10 cellular contexts compared by ENCODE assay signal in the genomic region with DNA sequence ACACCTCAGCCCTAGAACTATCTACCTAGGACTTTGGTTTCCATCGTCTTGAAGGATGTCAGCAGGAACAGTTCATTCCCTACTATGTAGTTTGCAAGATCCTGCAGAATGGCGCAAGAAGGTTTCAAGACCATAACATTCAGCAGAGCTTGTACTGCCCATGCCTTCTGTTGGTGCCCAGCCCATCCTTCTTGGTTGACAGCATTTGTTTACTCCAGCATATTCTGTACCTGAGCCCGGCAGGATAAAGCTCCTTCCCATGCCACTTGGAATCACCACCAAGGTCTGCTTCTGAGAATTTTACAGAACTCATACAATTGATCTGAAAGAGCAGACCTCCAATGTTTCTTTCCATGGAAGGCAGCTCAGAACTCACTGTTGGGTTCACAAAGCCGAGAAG.
DNase-seq lines count a peak whose midpoint lies in the region; FAIRE-seq and TF ChIP-seq lines count a peak whose summit lies in the region.
"Had no signal": no experiment of that assay in that cellular context is flagged by ENCODE, and none has a peak within 500 bp of the region (broad histone marks: within the 10 kb centered on the region; RNA-seq: fewer than 3 reads in every experiment).

No MANE protein-coding gene starts in this region.

- peak overlapping the region; percentile 86 for H3K4me3 Mint-ChIP-seq in activated CD4-positive, alpha-beta T cell treated with anti-CD3 and anti-CD28 coated beads, Interleukin-2, amount 10 ng/mL, durations not matched to agents 7 days and 5 days

- no peak for FAIRE-seq in GM12891 (lab: Jason Lieb, UNC)

- no peak for TF ChIP-seq POLR2A in spleen (IDR thresholded peaks at IDR 0.05)
- TF ChIP-seq POLR2A in GM12891 (IDR thresholded peaks at IDR 0.05; ENCODE audit: low read depth, low read length): no peak

- peaks cover 6% of the 10 kb centered on the region for H3K9me3 Mint-ChIP-seq in activated CD4-positive, alpha-beta T cell treated with anti-CD3 and anti-CD28 coated beads, Interleukin-2, amount 10 ng/mL, durations not matched to agents 7 days and 5 days

- no peaks in the 10 kb centered on the region for H3K27me3 Mint-ChIP-seq in activated CD4-positive, alpha-beta T cell treated with anti-CD3 and anti-CD28 coated beads, Interleukin-2, amount 10 ng/mL, durations not matched to agents 7 days and 5 days

- no peak for DNase-seq in activated CD4-positive, alpha-beta T cell treated with anti-CD3 and anti-CD28 coated beads, Interleukin-2, amount 10 ng/mL, durations not matched to agents 7 days and 5 days
- DNase-seq in activated CD4-positive, alpha-beta T cell treated with anti-CD3 and anti-CD28 coated beads, Interleukin-2, amount 50 U/mL, for 4 hours: no peak
- DNase-seq in SJSA1 (ENCODE audit: low read depth in 1 of 2, low spot score in 2 of 2): no peak
- DNase-seq in fibroblast of lung (ENCODE audit: low read depth in 2 of 2): no peak
- DNase-seq in spleen: no peak
- no peak for DNase-seq in GM12891 (ENCODE audit: insufficient read length, low spot score)
- DNase-seq in NCI-H128 (lab: John Stamatoyannopoulos, UW; ENCODE audit: unreplicated experiment): no peak
- DNase-seq in CD1c-positive myeloid dendritic cell (ENCODE audit: extremely low spot score): no peak
- DNase-seq: activated CD4-positive, alpha-beta T cell treated with anti-CD3 and anti-CD28 coated beads for 1 hour; NCI-H2029 had no signal

- peaks cover 69% of the 10 kb centered on the region for H3K36me3 Mint-ChIP-seq in activated CD4-positive, alpha-beta T cell treated with anti-CD3 and anti-CD28 coated beads, Interleukin-2, amount 10 ng/mL, durations not matched to agents 7 days and 5 days (ENCODE audit: low read depth)

- intact Hi-C loops in spleen (cut with DNase I; ENCODE audit: low total_unique reads): no loop called here

- CTCF ChIA-PET in activated CD4-positive, alpha-beta T cell treated with anti-CD3 and anti-CD28 coated beads, Interleukin-2, amount 10 ng/mL, durations not matched to agents 7 days and 5 days (lab: Charles Lee): interaction anchor here (0.9 to 2.2 kb wide), 4 partner anchors 12 to 193 kb away, joined by 3 to 8 read pairs (median 4); no protein-coding TSS in a partner anchor

- H3K36me3 ChIP-seq in SJSA1: peaks cover 68% of the 10 kb centered on the region
- H3K36me3 ChIP-seq in fibroblast of lung (ENCODE audit: control insufficient read depth, insufficient read depth, low read length): peaks cover 22% of the 10 kb centered on the region
- peaks cover 0 to 36% (median 10%) of the 10 kb centered on the region in 6 donors for H3K36me3 ChIP-seq in spleen

- no peaks in the 10 kb centered on the region for H4K20me1 ChIP-seq in fibroblast of lung (ENCODE audit: control insufficient read depth, extremely low read depth, insufficient read depth, low read length)

- H3K4me3 ChIP-seq in SJSA1 (no peak overlapping the region), fibroblast of lung (replicated peaks in 1 of 4; ENCODE audit: control extremely low read depth in 1 of 4, insufficient read depth in 1 of 4, low read depth in 3 of 4, low read length in 4 of 4) (peak overlapping the region; percentile 43 to 99 (median 78)), spleen (peak overlapping the region in 2 of 8 donors; percentile 38 to 65)

- H3K79me2 ChIP-seq in fibroblast of lung (ENCODE audit: control insufficient read depth, insufficient read depth, low read length): peaks cover 99% of the 10 kb centered on the region

- peak overlapping the region; percentile 80 for H3K4me2 ChIP-seq in fibroblast of lung (ENCODE audit: extremely low read depth, insufficient read depth, low read length)

- TF ChIP-seq CTCF in fibroblast of lung (conservative IDR thresholded peaks at IDR 0.05 in 1 of 2, IDR thresholded peaks at IDR 0.05 in 1 of 2; ENCODE audit: low read depth in 1 of 2, low read length in 2 of 2) (no peak), spleen (IDR thresholded peaks at IDR 0.05 in 8 of 11, conservative IDR thresholded peaks at IDR 0.05 in 3 of 11) (no peak)

- H3K27me3 ChIP-seq in SJSA1 (replicated peaks): no peaks in the 10 kb centered on the region
- no peaks in the 10 kb centered on the region for H3K27me3 ChIP-seq in fibroblast of lung (ENCODE audit: control insufficient read depth, insufficient read depth, low read length)
- no peaks in the 10 kb centered on the region for H3K27me3 ChIP-seq in spleen (replicated peaks in 1 of 7)

- WGBS in spleen, 5 donors: 87 to 96% (median 91%) methylated on average over 4 of the region's 4 CpGs

- H3K9me3 ChIP-seq in SJSA1 (replicated peaks) (no peaks in the 10 kb centered on the region), fibroblast of lung (ENCODE audit: control insufficient read depth, insufficient read depth, low read depth, low read length) (no peaks in the 10 kb centered on the region), spleen (no peaks in the 10 kb centered on the region)

- H3K27ac ChIP-seq in SJSA1 (peak overlapping the region; percentile 84; the same call in 1 of the 2 replicates), fibroblast of lung (ENCODE audit: insufficient read depth, low read length) (peak overlapping the region; percentile 2), spleen (peak overlapping the region in 6 of 8 donors; percentile 83 to 90 (median 88))

- H3K27ac Mint-ChIP-seq in activated CD4-positive, alpha-beta T cell treated with anti-CD3 and anti-CD28 coated beads, Interleukin-2, amount 10 ng/mL, durations not matched to agents 7 days and 5 days: peak overlapping the region; percentile 98

- H3K4me1 ChIP-seq in SJSA1 (replicated peaks) (peaks cover 58% of the 10 kb centered on the region), fibroblast of lung (ENCODE audit: control insufficient read depth, extremely low read depth, insufficient read depth, low read length) (peaks cover 32% of the 10 kb centered on the region), spleen (peaks cover 28 to 99% (median 82%) of the 10 kb centered on the region in 6 donors)

- H3K9ac ChIP-seq in fibroblast of lung (ENCODE audit: insufficient read depth, low read length): no peak overlapping the region

- peaks cover 95% of the 10 kb centered on the region for H3K4me1 Mint-ChIP-seq in activated CD4-positive, alpha-beta T cell treated with anti-CD3 and anti-CD28 coated beads, Interleukin-2, amount 10 ng/mL, durations not matched to agents 7 days and 5 days

- no peak overlapping the region for H2AFZ ChIP-seq in fibroblast of lung (ENCODE audit: low read length)

- POLR2A ChIA-PET in activated CD4-positive, alpha-beta T cell treated with anti-CD3 and anti-CD28 coated beads, Interleukin-2, amount 10 ng/mL, durations not matched to agents 7 days and 5 days (lab: Charles Lee): no interaction called here

TF ChIP-seq in GM12891, 5 proteins besides CTCF, POLR2A, EP300 and RAD21:
- TF ChIP-seq POU2F2 (IDR thresholded peaks at IDR 0.05; ENCODE audit: low read depth, low read length) (no peak), POLR2AphosphoS5 (IDR thresholded peaks at IDR 0.05; ENCODE audit: low read depth, low read length) (no peak), SPI1 (IDR thresholded peaks at IDR 0.05; ENCODE audit: low read depth, low read length) (no peak), TAF1 (IDR thresholded peaks at IDR 0.05; ENCODE audit: low read depth, low read length) (no peak), PAX5 (IDR thresholded peaks at IDR 0.05; ENCODE audit: insufficient read depth, low read length, severe bottlenecking) (no peak)
TF ChIP-seq in GM12891: peak in this region for 0.

Comparison
In these comparisons a context has a peak if more than half of its experiments do, and no peak if none do; other contexts are left out.
1. H3K27ac ChIP-seq: peak in every context shown above with its lines; median percentile 88 in spleen; 84 in SJSA1; 2 in fibroblast of lung.